8 cellular contexts compared by ENCODE assay signal in genomic region chr12:11649413-11650278, GRCh38. TPM values are rescaled to one million over a fixed set of nuclear protein-coding genes. Genes with fewer than 3 reads are reported as not detected.
DNase-seq lines count a peak whose midpoint lies in the region; ATAC-seq and TF ChIP-seq lines count a peak whose summit lies in the region.

ETV6 (plus strand) TSS chr12:11649674; CDS start chr12:11650128, 454 bp downstream.

- H3K36me3 ChIP-seq in lung (ENCODE audit: control insufficient read depth in 2 of 2, insufficient read depth in 2 of 2, low read length in 2 of 2), result no peaks in the 10 kb centered on the region

- TF ChIP-seq CTCF in CD14-positive monocyte (IDR thresholded peaks at IDR 0.05) (no peak), lung (IDR thresholded peaks at IDR 0.05; ENCODE audit: control extremely low read depth, extremely low read depth) (no peak)

- CTCF ChIA-PET in activated CD8-positive, alpha-beta T cell treated with anti-CD3 and anti-CD28 coated beads, Interleukin-2, amount 10 ng/mL, durations not matched to agents 7 days and 5 days (lab: Charles Lee), result interaction anchor here (0.6 to 1.8 kb wide), 5 partner anchors 12 to 384 kb away, joined by 3 to 8 read pairs (median 4); no protein-coding TSS in a partner anchor

- peaks cover 0 to 18% of the 10 kb centered on the region in 2 donors for H3K4me1 ChIP-seq in lung (ENCODE audit: control insufficient read depth in 2 of 2, insufficient read depth in 2 of 2, low read length in 2 of 2)

- H3K4me3 Mint-ChIP-seq in CD14-positive monocyte, result peak within 1 kb of the TSS; percentile 95 to 98
- peak within 1 kb of the TSS; percentile 90 for H3K4me3 Mint-ChIP-seq in activated CD8-positive, alpha-beta T cell treated with anti-CD3 and anti-CD28 coated beads, Interleukin-2, amount 10 ng/mL, durations not matched to agents 7 days and 5 days

- no peaks in the 10 kb centered on the region for H3K9me3 ChIP-seq in lung (ENCODE audit: control insufficient read depth in 2 of 2, insufficient read depth in 1 of 2, low read length in 1 of 2)

- H3K27ac Mint-ChIP-seq in CD14-positive monocyte, result peak within 1 kb of the TSS; percentile 95 to 99 (median 98)
- peak within 1 kb of the TSS; percentile 97 for H3K27ac Mint-ChIP-seq in activated CD8-positive, alpha-beta T cell treated with anti-CD3 and anti-CD28 coated beads, Interleukin-2, amount 10 ng/mL, durations not matched to agents 7 days and 5 days

- H3K27me3 Mint-ChIP-seq in CD14-positive monocyte (ENCODE audit: low read depth in 3 of 3), result peaks cover 0 to 1% (median 0%) of the 10 kb centered on the region in 3 donors
- peaks cover 8% of the 10 kb centered on the region for H3K27me3 Mint-ChIP-seq in activated CD8-positive, alpha-beta T cell treated with anti-CD3 and anti-CD28 coated beads, Interleukin-2, amount 10 ng/mL, durations not matched to agents 7 days and 5 days (ENCODE audit: low read depth)

- no peaks in the 10 kb centered on the region for H3K36me3 Mint-ChIP-seq in CD14-positive monocyte
- peaks cover 7% of the 10 kb centered on the region for H3K36me3 Mint-ChIP-seq in activated CD8-positive, alpha-beta T cell treated with anti-CD3 and anti-CD28 coated beads, Interleukin-2, amount 10 ng/mL, durations not matched to agents 7 days and 5 days (ENCODE audit: low read depth)

- H3K4me1 Mint-ChIP-seq in CD14-positive monocyte, result peaks cover 29% of the 10 kb centered on the region
- H3K4me1 Mint-ChIP-seq in activated CD8-positive, alpha-beta T cell treated with anti-CD3 and anti-CD28 coated beads, Interleukin-2, amount 10 ng/mL, durations not matched to agents 7 days and 5 days (ENCODE audit: low read depth), result peaks cover 38% of the 10 kb centered on the region

- peaks cover 0 to 4% (median 0%) of the 10 kb centered on the region in 7 donors for H3K9me3 Mint-ChIP-seq in CD14-positive monocyte
- no peaks in the 10 kb centered on the region for H3K9me3 Mint-ChIP-seq in activated CD8-positive, alpha-beta T cell treated with anti-CD3 and anti-CD28 coated beads, Interleukin-2, amount 10 ng/mL, durations not matched to agents 7 days and 5 days (ENCODE audit: insufficient read depth)

- ATAC-seq in GM19328 (IDR thresholded peaks at IDR 0.05; ENCODE audit: unreplicated experiment) (peak; percentile 42), HG03460 (IDR thresholded peaks at IDR 0.05; ENCODE audit: unreplicated experiment) (peak; percentile 42), lung (ENCODE audit: insufficient read depth, low FRiP score) (peak; percentile 11)
- ATAC-seq in activated CD8-positive, alpha-beta T cell treated with anti-CD3 and anti-CD28 coated beads, Interleukin-2, amount 10 ng/mL, durations not matched to agents 7 days and 5 days, result peak; percentile 63

- POLR2A ChIA-PET in activated CD8-positive, alpha-beta T cell treated with anti-CD3 and anti-CD28 coated beads, Interleukin-2, amount 10 ng/mL, durations not matched to agents 7 days and 5 days (lab: Charles Lee), result interaction anchor here (0.7 to 1.7 kb wide), 17 partner anchors 9 to 708 kb away, joined by 3 to 15 read pairs (median 5); no protein-coding TSS in a partner anchor

- DNase-seq in CD14-positive monocyte (ENCODE audit: low spot score) (no peak), NCI-H774 (lab: John Stamatoyannopoulos, UW) (peak; percentile 51), lung (ENCODE audit: low spot score) (peak; percentile 81)
- DNase-seq in activated CD8-positive, alpha-beta T cell treated with anti-CD3 and anti-CD28 coated beads, Interleukin-2, amount 10 ng/mL, durations not matched to agents 7 days and 5 days, result peak; percentile 77
- peak; percentile 32 for DNase-seq in effector CD8-positive, alpha-beta T cell (lab: John Stamatoyannopoulos, UW)
- peak; percentile 56 to 80 (median 63) for DNase-seq in stimulated activated CD4-positive, alpha-beta T cell treated with anti-CD3 and anti-CD28 coated beads, TNF-alpha, amount 100 ng/mL, for 24 hours (ENCODE audit: low read depth in 3 of 3)

- H3K27ac ChIP-seq in lung (ENCODE audit: low read depth in 1 of 2, low read length in 1 of 2), result peak within 1 kb of the TSS; percentile 94 to 99

- peak within 1 kb of the TSS; percentile 85 for H3K4me3 ChIP-seq in lung

- H3K27me3 ChIP-seq in lung (ENCODE audit: control insufficient read depth, insufficient read depth), result no peaks in the 10 kb centered on the region

- intact Hi-C loops in CD14-positive monocyte (cut with micrococcal nuclease), result loop anchor here (5.0 to 10.0 kb wide), 8 partner anchors 38 to 1068 kb away; partner anchors contain the start of gene CDKN1B (in 1 of the 2)

- 1% methylated on average over 76 to 85 of the region's 85 CpGs for WGBS in lung, 2 donors

RNA-seq across cellular contexts. Expression of gene ETV6, which starts in this region (rescaled TPM):
- polyA plus RNA-seq in CD14-positive monocyte (10 to 100 TPM in 1 of 2 donors, 1 to 10 TPM in 1; 6.8 to 11.7 TPM), lung (10 to 100 TPM in 1 of 2 donors, 1 to 10 TPM in 1; 8.6 to 10.2 TPM)
- total RNA-seq in activated CD8-positive, alpha-beta T cell treated with anti-CD3 and anti-CD28 coated beads, Interleukin-2, amount 10 ng/mL, durations not matched to agents 7 days and 5 days, result 10 to 100 TPM; 22.1 to 26.1 TPM
- 10 to 100 TPM; 16.9 to 45.7 TPM for total RNA-seq in lung

Comparison
In these comparisons a context has a peak if more than half of its experiments do, and no peak if none do; other contexts are left out.
1. ATAC-seq: peak in every context shown above with its lines; median percentile 63 in activated CD8-positive, alpha-beta T cell treated with anti-CD3 and anti-CD28 coated beads, Interleukin-2, amount 10 ng/mL, durations not matched to agents 7 days and 5 days; 42 in GM19328; 42 in HG03460; 11 in lung.